In genomic region chr18:34320267-34320666, GRCh38 we compare ENCODE assay signal across 28 cellular contexts.
"Had no signal": no experiment of that assay in that cellular context is flagged by ENCODE, and none has a peak within 500 bp of the region (broad histone marks: within the 10 kb centered on the region; RNA-seq: fewer than 3 reads in every experiment).

No MANE protein-coding gene starts in this region.

- H3K27me3 ChIP-seq: stomach, suprapubic skin, testis, thyroid gland, tibial artery, tibial nerve, transverse colon, upper lobe of left lung, upper lobe of right lung, uterus, vagina had no signal

- ATAC-seq: stimulated activated effector memory CD8-positive, alpha-beta T cell treated with anti-CD3 and anti-CD28 coated beads, Interleukin-12 subunit alpha, Interleukin-12 subunit beta, amount 100 ng/mL, for 72 hours; stimulated activated memory B cell treated with anti-CD40 and anti-IgM and Interleukin-4, amounts not matched to agents 10 μg/mL and 1 μg/mL and 100 μg/mL, for 72 hours; stimulated activated naive B cell treated with anti-CD40 and anti-IgM and Interleukin-4, amounts not matched to agents 10 μg/mL and 1 μg/mL and 100 μg/mL, for 72 hours; stimulated activated naive CD8-positive, alpha-beta T cell treated with anti-CD3 and anti-CD28 coated beads, Interleukin-15, amount 100 ng/mL, for 72 hours; stimulated activated naive CD8-positive, alpha-beta T cell treated with anti-CD3 and anti-CD28 coated beads, Interleukin-15, Interleukin-2, amounts not matched to agents 100 U/mL and 50 U/mL, for 24 hours; upper lobe of right lung had no signal

- DNase-seq: stimulated activated CD4-positive, alpha-beta T cell treated with anti-CD3 and anti-CD28 coated beads, Interleukin-2, amount 100 ng/mL, for 48 hours; stimulated activated CD4-positive, alpha-beta T cell treated with anti-CD3 and anti-CD28 coated beads, Interleukin-4, amount 100 ng/mL, for 1 hour; stimulated activated CD4-positive, alpha-beta T cell treated with anti-CD3 and anti-CD28 coated beads, Interleukin-4, amount 100 ng/mL, for 24 hours; stimulated activated CD4-positive, alpha-beta T cell treated with anti-CD3 and anti-CD28 coated beads, Interleukin-4, amount 100 ng/mL, for 4 hours; stimulated activated CD8-positive, alpha-beta memory T cell treated with anti-CD3 and anti-CD28 coated beads, Interleukin-4, amount 100 ng/mL, for 48 hours; stimulated activated naive B cell treated with anti-CD40 and anti-IgM and Interleukin-4, amounts not matched to agents 10 μg/mL and 1 μg/mL and 100 μg/mL, for 72 hours; stimulated activated naive CD4-positive, alpha-beta T cell; stimulated activated naive CD4-positive, alpha-beta T cell treated with Interleukin-2 at 50 U/mL for 16 hours; stimulated activated naive CD8-positive, alpha-beta T cell treated with anti-CD3 and anti-CD28 coated beads, Interleukin-15, amount 100 ng/mL, for 72 hours; stimulated activated naive CD8-positive, alpha-beta T cell treated with anti-CD3 and anti-CD28 coated beads, Interleukin-15, Interleukin-2, amounts not matched to agents 100 U/mL and 50 U/mL, for 24 hours; stomach; substantia nigra; testis; thyroid gland; tibial artery; transverse colon; trophoblast cell; upper lobe of left lung; upper lobe of right lung; uterus had no signal

- H3K9me3 Mint-ChIP-seq: stimulated activated memory B cell treated with anti-CD40 and anti-IgM and Interleukin-4, amounts not matched to agents 10 μg/mL and 1 μg/mL and 100 μg/mL, for 72 hours; stimulated activated naive B cell treated with anti-CD40 and anti-IgM and Interleukin-4, amounts not matched to agents 10 μg/mL and 1 μg/mL and 100 μg/mL, for 72 hours; type B pancreatic cell had no signal

- H3K36me3 Mint-ChIP-seq: stimulated activated effector memory CD8-positive, alpha-beta T cell treated with anti-CD3 and anti-CD28 coated beads, Interleukin-12 subunit alpha, Interleukin-12 subunit beta, amount 100 ng/mL, for 72 hours; stimulated activated memory B cell treated with anti-CD40 and anti-IgM and Interleukin-4, amounts not matched to agents 10 μg/mL and 1 μg/mL and 100 μg/mL, for 72 hours; stimulated activated naive B cell treated with anti-CD40 and anti-IgM and Interleukin-4, amounts not matched to agents 10 μg/mL and 1 μg/mL and 100 μg/mL, for 72 hours; type B pancreatic cell had no signal

- H3K27me3 Mint-ChIP-seq: stimulated activated memory B cell treated with anti-CD40 and anti-IgM and Interleukin-4, amounts not matched to agents 10 μg/mL and 1 μg/mL and 100 μg/mL, for 72 hours; stimulated activated naive B cell treated with anti-CD40 and anti-IgM and Interleukin-4, amounts not matched to agents 10 μg/mL and 1 μg/mL and 100 μg/mL, for 72 hours; stimulated activated naive CD8-positive, alpha-beta T cell treated with anti-CD3 and anti-CD28 coated beads, Interleukin-15, amount 100 ng/mL, for 72 hours; stimulated activated naive CD8-positive, alpha-beta T cell treated with anti-CD3 and anti-CD28 coated beads, Interleukin-15, Interleukin-2, amounts not matched to agents 100 ng/mL and 50 ng/mL, for 24 hours; type B pancreatic cell had no signal

- H3K9me3 ChIP-seq: stomach, suprapubic skin, testis, thoracic aorta, thyroid gland, tibial artery, tibial nerve, transverse colon, upper lobe of left lung, upper lobe of right lung, uterus, vagina had no signal

- H3K4me3 Mint-ChIP-seq: stimulated activated effector memory CD8-positive, alpha-beta T cell treated with anti-CD3 and anti-CD28 coated beads, Interleukin-12 subunit alpha, Interleukin-12 subunit beta, amount 100 ng/mL, for 72 hours; stimulated activated memory B cell treated with anti-CD40 and anti-IgM and Interleukin-4, amounts not matched to agents 10 μg/mL and 1 μg/mL and 100 μg/mL, for 72 hours; stimulated activated naive B cell treated with anti-CD40 and anti-IgM and Interleukin-4, amounts not matched to agents 10 μg/mL and 1 μg/mL and 100 μg/mL, for 72 hours; stimulated activated naive CD8-positive, alpha-beta T cell treated with anti-CD3 and anti-CD28 coated beads, Interleukin-15, amount 100 ng/mL, for 72 hours; stimulated activated naive CD8-positive, alpha-beta T cell treated with anti-CD3 and anti-CD28 coated beads, Interleukin-15, Interleukin-2, amounts not matched to agents 100 ng/mL and 50 ng/mL, for 24 hours; type B pancreatic cell had no signal

- H3K4me1 ChIP-seq: stomach, suprapubic skin, testis, thyroid gland, tibial artery, tibial nerve, upper lobe of left lung, upper lobe of right lung, uterus, vagina had no signal

- H3K4me3 ChIP-seq: stomach, suprapubic skin, testis, thoracic aorta, thyroid gland, tibial artery, tibial nerve, transverse colon, upper lobe of left lung, upper lobe of right lung, uterus, vagina had no signal

- H3K4me1 Mint-ChIP-seq: stimulated activated effector memory CD8-positive, alpha-beta T cell treated with anti-CD3 and anti-CD28 coated beads, Interleukin-12 subunit alpha, Interleukin-12 subunit beta, amount 100 ng/mL, for 72 hours; stimulated activated memory B cell treated with anti-CD40 and anti-IgM and Interleukin-4, amounts not matched to agents 10 μg/mL and 1 μg/mL and 100 μg/mL, for 72 hours; stimulated activated naive B cell treated with anti-CD40 and anti-IgM and Interleukin-4, amounts not matched to agents 10 μg/mL and 1 μg/mL and 100 μg/mL, for 72 hours; stimulated activated naive CD8-positive, alpha-beta T cell treated with anti-CD3 and anti-CD28 coated beads, Interleukin-15, amount 100 ng/mL, for 72 hours had no signal

- H3K27ac Mint-ChIP-seq: stimulated activated effector memory CD8-positive, alpha-beta T cell treated with anti-CD3 and anti-CD28 coated beads, Interleukin-12 subunit alpha, Interleukin-12 subunit beta, amount 100 ng/mL, for 72 hours; stimulated activated memory B cell treated with anti-CD40 and anti-IgM and Interleukin-4, amounts not matched to agents 10 μg/mL and 1 μg/mL and 100 μg/mL, for 72 hours; stimulated activated naive B cell treated with anti-CD40 and anti-IgM and Interleukin-4, amounts not matched to agents 10 μg/mL and 1 μg/mL and 100 μg/mL, for 72 hours; stimulated activated naive CD8-positive, alpha-beta T cell treated with anti-CD3 and anti-CD28 coated beads, Interleukin-15, amount 100 ng/mL, for 72 hours; stimulated activated naive CD8-positive, alpha-beta T cell treated with anti-CD3 and anti-CD28 coated beads, Interleukin-15, Interleukin-2, amounts not matched to agents 100 ng/mL and 50 ng/mL, for 24 hours; type B pancreatic cell had no signal

- H3K27ac ChIP-seq: stomach, suprapubic skin, testis, thoracic aorta, thyroid gland, tibial artery, tibial nerve, transverse colon, upper lobe of left lung, upper lobe of right lung, uterus, vagina had no signal

- H3K36me3 ChIP-seq: stomach, suprapubic skin, thoracic aorta, thyroid gland, tibial artery, tibial nerve, transverse colon, upper lobe of left lung, upper lobe of right lung, uterus, vagina had no signal
